20 cellular contexts compared by ENCODE assay signal in genomic region chr4:128821151-128821550, GRCh38. TPM values are rescaled to one million over a fixed set of nuclear protein-coding genes. Genes with fewer than 3 reads are reported as not detected.
DNase-seq lines count a peak whose midpoint lies in the region; ATAC-seq and TF ChIP-seq lines count a peak whose summit lies in the region.
"Had no signal": no experiment of that assay in that cellular context is flagged by ENCODE, and none has a peak within 500 bp of the region (broad histone marks: within the 10 kb centered on the region; RNA-seq: fewer than 3 reads in every experiment).

No MANE protein-coding gene starts in this region.

- DNase-seq in EL (peak; percentile 50), OCI-LY7 (ENCODE audit: low spot score) (no peak), mesendoderm (peak; percentile 88), NCI-H1105 treated with DMSO at 0.1 percent for 48 hours (lab: John Stamatoyannopoulos, UW) (no peak), left colon (no peak), NCI-H69 (lab: John Stamatoyannopoulos, UW) (no peak)
- DNase-seq: CD4-positive, CD25-positive, alpha-beta regulatory T cell; DMS79; H9; MM.1S; NCI-H1048; NCI-H1436 treated with DMSO at 0.1 percent for 48 hours; NCI-H1930; NCI-H526; PC-3; RPMI8226; SHP77 treated with DMSO at 0.1 percent for 48 hours had no signal

- H3K9ac ChIP-seq in mesendoderm (ENCODE audit: low read length) = no peak overlapping the region
- H3K9ac ChIP-seq in subcutaneous abdominal adipose tissue (ENCODE audit: low read length in 5 of 5) = no peak overlapping the region

- CTCF ChIA-PET in OCI-LY7 (lab: Charles Lee; ENCODE audit: unreplicated experiment) = interaction anchor here (1.1 kb wide), 1 partner anchor 11 kb away, joined by 4 read pairs; no protein-coding TSS in a partner anchor

- no peaks in the 10 kb centered on the region for H3K9me2 ChIP-seq in OCI-LY7 (ENCODE audit: insufficient read depth, low read length)

- no peak overlapping the region for H3K4me3 ChIP-seq in OCI-LY7 (ENCODE audit: low read depth, low read length, poor library complexity, severe bottlenecking)
- H3K4me3 ChIP-seq in mesendoderm (ENCODE audit: low read length) = no peak overlapping the region
- no peak overlapping the region for H3K4me3 ChIP-seq in subcutaneous abdominal adipose tissue (ENCODE audit: low read depth in 1 of 5, low read length in 5 of 5)
- H3K4me3 ChIP-seq: K562, SK-N-MC had no signal

- POLR2A ChIA-PET in OCI-LY7 (lab: Charles Lee) = interaction anchor here (0.6 to 4.8 kb wide), 5 partner anchors 8 to 245 kb away, joined by 3 to 54 read pairs (median 4); no protein-coding TSS in a partner anchor

- no peak overlapping the region for H2BK120ac ChIP-seq in mesendoderm (ENCODE audit: low read depth, low read length)

- H2AK5ac ChIP-seq in mesendoderm (ENCODE audit: low read length) = no peak overlapping the region

- no peak for ATAC-seq in left colon
- ATAC-seq: K562, PC-3 had no signal

- H2AFZ ChIP-seq in OCI-LY7 (ENCODE audit: low read length) = no peak overlapping the region

- H3K4me1 ChIP-seq in OCI-LY7 (ENCODE audit: insufficient read depth, low read length, poor library complexity, severe bottlenecking) (peaks cover 51% of the 10 kb centered on the region), mesendoderm (ENCODE audit: control insufficient read depth, low read depth, low read length) (peaks cover 11% of the 10 kb centered on the region), subcutaneous abdominal adipose tissue (ENCODE audit: control insufficient read depth in 5 of 5, insufficient read depth in 5 of 5, low read length in 5 of 5) (peaks cover 0 to 37% (median 15%) of the 10 kb centered on the region in 5 donors)

- H3K79me2 ChIP-seq in OCI-LY7 (ENCODE audit: insufficient read depth, low read depth, low read length) (peaks cover 100% of the 10 kb centered on the region), mesendoderm (ENCODE audit: control insufficient read depth, insufficient read depth, low read length) (peaks cover 78% of the 10 kb centered on the region)

- H4K5ac ChIP-seq in mesendoderm (ENCODE audit: low read length) = no peak overlapping the region

- peaks cover 40% of the 10 kb centered on the region for H4K20me1 ChIP-seq in OCI-LY7 (ENCODE audit: insufficient read depth, low read length)

- H3K27me3 ChIP-seq in mesendoderm (ENCODE audit: insufficient read depth, low read length, poor library complexity) = no peaks in the 10 kb centered on the region
- H3K27me3 ChIP-seq in subcutaneous abdominal adipose tissue (ENCODE audit: control insufficient read depth in 5 of 5, insufficient read depth in 4 of 5, low read length in 5 of 5) = no peaks in the 10 kb centered on the region

- BruUV-seq in OCI-LY7 (replicated peaks; lab: Mats Ljungman, UMichigan) = no TSS peak

- H2BK5ac ChIP-seq in mesendoderm (ENCODE audit: low read length) = no peak overlapping the region

- no peak overlapping the region for H3K4ac ChIP-seq in mesendoderm (ENCODE audit: low read depth, low read length)

- H3K79me1 ChIP-seq in mesendoderm (ENCODE audit: low read length) = peaks cover 6% of the 10 kb centered on the region

- TF ChIP-seq CTCF in OCI-LY7 (conservative IDR thresholded peaks at IDR 0.05; ENCODE audit: low read length) = no peak

- H2BK15ac ChIP-seq in mesendoderm (replicated peaks; ENCODE audit: low read depth) = no peak overlapping the region

- H3K23ac ChIP-seq in mesendoderm (ENCODE audit: low read length) = no peak overlapping the region

- H3K4me2 ChIP-seq in OCI-LY7 (ENCODE audit: low read length) (peak overlapping the region; percentile 35; the same call in 1 of the 2 replicates), mesendoderm (ENCODE audit: low read length) (no peak overlapping the region)

- H3K36me3 ChIP-seq in OCI-LY7 (ENCODE audit: insufficient read depth, low read length) (peaks cover 61% of the 10 kb centered on the region), mesendoderm (ENCODE audit: control insufficient read depth, insufficient read depth, low read length) (no peaks in the 10 kb centered on the region), subcutaneous abdominal adipose tissue (ENCODE audit: control insufficient read depth in 5 of 5, insufficient read depth in 5 of 5, low read length in 5 of 5) (peaks cover 0 to 3% (median 0%) of the 10 kb centered on the region in 5 donors)

- intact Hi-C loops in OCI-LY7 (cut with micrococcal nuclease; ENCODE audit: unreplicated experiment) = no loop called here
- intact Hi-C loops in left colon (cut with DNase I, micrococcal nuclease) = no loop called here

- no peak overlapping the region for H3K18ac ChIP-seq in mesendoderm (ENCODE audit: low read length)

- no peak overlapping the region for H4K8ac ChIP-seq in mesendoderm (ENCODE audit: low read depth, low read length)

- H3K56ac ChIP-seq in mesendoderm (ENCODE audit: low read length) = no peak overlapping the region

- H3K27ac ChIP-seq in OCI-LY7 (ENCODE audit: low read depth, low read length, poor library complexity, severe bottlenecking) = no peak overlapping the region
- H3K27ac ChIP-seq in mesendoderm (ENCODE audit: low read depth, low read length) = no peak overlapping the region
- H3K27ac ChIP-seq in subcutaneous abdominal adipose tissue (ENCODE audit: low read depth, low read length) = peak overlapping the region; percentile 55
- H3K27ac ChIP-seq: SK-N-MC had no signal

- no CpG with 5 or more reads among the region's 2 CpGs for WGBS in mesendoderm (ENCODE audit: extremely low coverage, insufficient coverage, low lambda C conversion rate)

- no peaks in the 10 kb centered on the region for H3K9me3 ChIP-seq in OCI-LY7 (ENCODE audit: low read length)
- H3K9me3 ChIP-seq in subcutaneous abdominal adipose tissue (ENCODE audit: control insufficient read depth in 5 of 5, low read length in 5 of 5) = no peaks in the 10 kb centered on the region

RNA-seq across cellular contexts. Expression of gene JADE1, which starts 11.7 kb away (rescaled TPM):
- 43.1 and 52.8 TPM in 2 replicates for total RNA-seq in OCI-LY7 (2014; rRNA removed; shearing (Covaris generic))
- total RNA-seq in OCI-LY7 (2022) = 64.0 and 72.4 TPM in 2 replicates
- 28.4 TPM for polyA plus RNA-seq in mesendoderm (2013, experiment 1 of 2)
- polyA plus RNA-seq in mesendoderm (2013, experiment 2 of 2) = 28.7 TPM
- total RNA-seq in left colon = 1 to 10 TPM; 5.4 to 8.4 TPM

Comparison
In these comparisons a context has a peak if more than half of its experiments do, and no peak if none do; other contexts are left out.
1. DNase-seq: peak in EL (single experiment) and mesendoderm (single experiment); none in OCI-LY7 (single experiment), NCI-H1105 treated with DMSO at 0.1 percent for 48 hours (single experiment), left colon (0 of 2) and NCI-H69 (single experiment).
2. RNA of gene JADE1, which starts 11.7 kb away (total RNA-seq): 43.1 to 72.4 TPM in OCI-LY7; 5.4 to 8.4 TPM in left colon; every median in the first group is over 4 times any median in the second.